8 cellular contexts compared by ENCODE assay signal in genomic region chr17:79923974-79924638, GRCh38.
A peak's percentile ranks its signal among the peaks of the same experiment; 100 is the strongest.
DNase-seq lines count a peak whose midpoint lies in the region; ATAC-seq, FAIRE-seq and TF ChIP-seq lines count a peak whose summit lies in the region.

No MANE protein-coding gene starts in this region.

- H3K27me3 Mint-ChIP-seq in WTC11 (ENCODE audit: low read depth) = peaks cover 7% of the 10 kb centered on the region

- CTCF ChIA-PET in WTC11 (lab: Charles Lee) = interaction anchor here (0.6 to 2.9 kb wide), 14 partner anchors 11 to 116 kb away, joined by 3 to 14 read pairs (median 4); partner anchors contain the start of gene CBX4

- no peak overlapping the region for H3K4me3 ChIP-seq in fibroblast of the aortic adventitia (ENCODE audit: low read depth, low read length)

- POLR2A ChIA-PET in WTC11 (lab: Charles Lee) = interaction anchor here (0.7 kb wide), 1 partner anchor 87 kb away, joined by 3 read pairs; no protein-coding TSS in a partner anchor

- peak; percentile 95 for TF ChIP-seq CTCF in WTC11 (IDR thresholded peaks at IDR 0.05)
- peak; percentile 48 for TF ChIP-seq CTCF in fibroblast of the aortic adventitia (IDR thresholded peaks at IDR 0.05; ENCODE audit: insufficient read depth, low read length)

- H3K27ac Mint-ChIP-seq in WTC11 = 0 out of 2 replicates have a peak overlapping the region, but pooled peaks have one; percentile 90

- no peaks in the 10 kb centered on the region for H3K36me3 Mint-ChIP-seq in WTC11

- no peak for FAIRE-seq in HTR-8/SVneo (lab: Jason Lieb, UNC)

- no peak overlapping the region for H3K4me3 Mint-ChIP-seq in WTC11

- DNase-seq in COLO829 (ENCODE audit: low spot score) = peak; percentile 29
- DNase-seq in HTR-8/SVneo (ENCODE audit: insufficient read length, low spot score) = peak; percentile 38
- DNase-seq in WTC11 (ENCODE audit: low spot score) = peak; percentile 97
- peak; percentile 17 for DNase-seq in fibroblast of the aortic adventitia (ENCODE audit: low read depth)
- peak; percentile 34 for DNase-seq in stimulated activated CD4-positive, alpha-beta T cell treated with anti-CD3 and anti-CD28 coated beads, Interleukin-4, amount 100 ng/mL, for 24 hours
- no peak for DNase-seq in NCI-H524 treated with DMSO at 0.1 percent for 48 hours (lab: John Stamatoyannopoulos, UW)

- no peaks in the 10 kb centered on the region for H3K9me3 Mint-ChIP-seq in WTC11

- ATAC-seq in WTC11 (peak; percentile 86), GM21825 (IDR thresholded peaks at IDR 0.05; ENCODE audit: unreplicated experiment) (no peak), GM19463 (IDR thresholded peaks at IDR 0.05; ENCODE audit: unreplicated experiment) (no peak)

- H3K4me1 Mint-ChIP-seq in WTC11 = peaks cover 13% of the 10 kb centered on the region

TF ChIP-seq in WTC11, 78 proteins besides CTCF, POLR2A, EP300 and RAD21:
- TF ChIP-seq NR3C1 (CRISPR knock-in tag; conservative IDR thresholded peaks at IDR 0.05; ENCODE audit: low read depth) = no peak
- peak; percentile 26; the same call in 1 of the 2 replicates for TF ChIP-seq MAX (CRISPR knock-in tag; IDR thresholded peaks at IDR 0.05)
- TF ChIP-seq GABPB1 (CRISPR knock-in tag; IDR thresholded peaks at IDR 0.05) = peak; percentile 37; the same call in 1 of the 2 replicates
- TF ChIP-seq, protein P1, sequence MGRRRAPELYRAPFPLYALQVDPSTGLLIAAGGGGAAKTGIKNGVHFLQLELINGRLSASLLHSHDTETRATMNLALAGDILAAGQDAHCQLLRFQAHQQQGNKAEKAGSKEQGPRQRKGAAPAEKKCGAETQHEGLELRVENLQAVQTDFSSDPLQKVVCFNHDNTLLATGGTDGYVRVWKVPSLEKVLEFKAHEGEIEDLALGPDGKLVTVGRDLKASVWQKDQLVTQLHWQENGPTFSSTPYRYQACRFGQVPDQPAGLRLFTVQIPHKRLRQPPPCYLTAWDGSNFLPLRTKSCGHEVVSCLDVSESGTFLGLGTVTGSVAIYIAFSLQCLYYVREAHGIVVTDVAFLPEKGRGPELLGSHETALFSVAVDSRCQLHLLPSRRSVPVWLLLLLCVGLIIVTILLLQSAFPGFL (CRISPR knock-in tag; IDR thresholded peaks at IDR 0.05; ENCODE audit: borderline replicate concordance) = no peak
TF ChIP-seq in WTC11: peak in this region for 2.
